Comparison of ENCODE assay signal across 8 cellular contexts in genomic region chr6:53484409-53485280, GRCh38.
A peak's percentile ranks its signal among the peaks of the same experiment; 100 is the strongest.
DNase-seq lines count a peak whose midpoint lies in the region; ATAC-seq and TF ChIP-seq lines count a peak whose summit lies in the region.

No MANE protein-coding gene starts in this region.

- peak; percentile 91 to 98 (median 95) for TF ChIP-seq CTCF in gastroesophageal sphincter (IDR thresholded peaks at IDR 0.05)
- TF ChIP-seq CTCF in uterus (IDR thresholded peaks at IDR 0.05) = peak; percentile 89 to 96 (median 96)

- intact Hi-C loops in uterus (cut with DNase I; ENCODE audit: low total_unique reads) = loop anchor here (5.0 kb wide), 1 partner anchor 312 kb away; no protein-coding TSS in a partner anchor

- ATAC-seq in gastroesophageal sphincter = peak; percentile 66
- no peak for ATAC-seq in HG03520 (IDR thresholded peaks at IDR 0.05; ENCODE audit: unreplicated experiment)

- no peaks in the 10 kb centered on the region for H3K9me3 ChIP-seq in gastroesophageal sphincter
- H3K9me3 ChIP-seq in uterus = no peaks in the 10 kb centered on the region

- H3K36me3 ChIP-seq in gastroesophageal sphincter = no peaks in the 10 kb centered on the region
- no peaks in the 10 kb centered on the region for H3K36me3 ChIP-seq in uterus

- peak overlapping the region in 3 of 4 donors; percentile 15 to 32 (median 22) for H3K27ac ChIP-seq in gastroesophageal sphincter
- no peak overlapping the region for H3K27ac ChIP-seq in uterus

- TF ChIP-seq EP300 in gastroesophageal sphincter (IDR thresholded peaks at IDR 0.05) = no peak

- 19 to 29% methylated on average over 8 to 10 of the region's 10 CpGs for WGBS in gastroesophageal sphincter (ENCODE audit: low coverage in 1 of 2), 2 donors

- TF ChIP-seq POLR2A in gastroesophageal sphincter (IDR thresholded peaks at IDR 0.05) (no peak), uterus (IDR thresholded peaks at IDR 0.05) (no peak)

- H3K27me3 ChIP-seq in gastroesophageal sphincter = no peaks in the 10 kb centered on the region
- no peaks in the 10 kb centered on the region for H3K27me3 ChIP-seq in uterus

- no peak overlapping the region for H3K4me3 ChIP-seq in gastroesophageal sphincter
- H3K4me3 ChIP-seq in uterus = no peak overlapping the region

- DNase-seq in DMS53 treated with DMSO at 0.1 percent for 48 hours (lab: John Stamatoyannopoulos, UW; ENCODE audit: unreplicated experiment) = peak; percentile 60
- DNase-seq in LHCN-M2 (ENCODE audit: low read depth) = peak; percentile 55
- DNase-seq in RKO (ENCODE audit: low spot score) = peak; percentile 70
- DNase-seq in activated T-helper 9 cell treated with anti-CD3 and anti-CD28 coated beads, Interleukin-2, amount 50 U/mL, for 16 hours (ENCODE audit: low read depth) = peak; percentile 33
- DNase-seq in pons (ENCODE audit: low spot score) = peak; percentile 93
- DNase-seq in uterus = peak; percentile 44 to 85

- H3K4me1 ChIP-seq in gastroesophageal sphincter = peaks cover 0 to 21% (median 3%) of the 10 kb centered on the region in 3 donors
- no peaks in the 10 kb centered on the region for H3K4me1 ChIP-seq in uterus

Comparison
In these comparisons a context has a peak if more than half of its experiments do, and no peak if none do; other contexts are left out.
1. DNase-seq: peak in every context shown above with its lines; median percentile 93 in pons; 70 in RKO; 64 in uterus; 60 in DMS53 treated with DMSO at 0.1 percent for 48 hours; 55 in LHCN-M2; 33 in activated T-helper 9 cell treated with anti-CD3 and anti-CD28 coated beads, Interleukin-2, amount 50 U/mL, for 16 hours.
2. H3K27ac ChIP-seq: peak in gastroesophageal sphincter (3 of 4); none in uterus (0 of 2).